ENCODE assay signal across 8 cellular contexts in the genomic region with DNA sequence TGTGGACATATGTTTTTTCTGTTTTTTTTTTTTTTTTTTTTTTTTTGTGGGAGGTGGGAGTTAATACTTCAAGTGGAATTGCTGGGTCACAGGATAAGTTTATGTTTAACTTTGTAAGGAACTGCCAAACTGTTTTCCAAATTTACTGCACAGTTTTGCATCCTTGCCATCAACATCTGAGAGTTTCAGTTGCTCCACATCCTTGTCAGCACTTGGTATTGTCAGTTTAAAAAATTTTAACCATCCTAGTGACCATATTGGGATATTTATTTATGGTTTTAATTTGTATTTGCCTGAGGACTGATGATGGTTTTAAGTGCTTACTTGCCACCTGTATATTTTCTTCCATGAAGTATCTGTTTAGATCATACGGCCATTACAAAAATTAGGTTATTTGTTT.
"Had no signal": no experiment of that assay in that cellular context is flagged by ENCODE, and none has a peak within 500 bp of the region (broad histone marks: within the 10 kb centered on the region; RNA-seq: fewer than 3 reads in every experiment).

No MANE protein-coding gene starts in this region.

- FAIRE-seq: G401.6, GM12878, GM12891, GM12892, GM18507, GM19239 had no signal

- DNase-seq: GDM1, GF-D8 had no signal

- ATAC-seq: GM12878 had no signal

- H3K4me3 ChIP-seq: GM12878 had no signal
